11 cellular contexts compared by ENCODE assay signal in genomic region chr14:95488376-95489162, GRCh38. TPM values are rescaled to one million over a fixed set of nuclear protein-coding genes. Genes with fewer than 3 reads are reported as not detected.
A peak's percentile ranks its signal among the peaks of the same experiment; 100 is the strongest.
DNase-seq lines count a peak whose midpoint lies in the region; ATAC-seq and TF ChIP-seq lines count a peak whose summit lies in the region.
"Had no signal": no experiment of that assay in that cellular context is flagged by ENCODE, and none has a peak within 500 bp of the region (broad histone marks: within the 10 kb centered on the region; RNA-seq: fewer than 3 reads in every experiment).

No MANE protein-coding gene starts in this region.

- ATAC-seq in activated CD8-positive, alpha-beta T cell treated with anti-CD3 and anti-CD28 coated beads, Interleukin-2, amount 10 ng/mL, durations not matched to agents 7 days and 5 days = no peak
- ATAC-seq in activated CD8-positive, alpha-beta T cell treated with anti-CD3 and anti-CD28 coated beads for 36 hours = no peak
- no peak for ATAC-seq in HG02623 (IDR thresholded peaks at IDR 0.05; ENCODE audit: unreplicated experiment)
- ATAC-seq: activated T-cell treated with anti-CD3 and anti-CD28 coated beads, Interleukin-2, amount 50 U/mL, for 4 hours had no signal

- H3K27ac Mint-ChIP-seq in activated CD8-positive, alpha-beta T cell treated with anti-CD3 and anti-CD28 coated beads, Interleukin-2, amount 10 ng/mL, durations not matched to agents 7 days and 5 days = peak overlapping the region; percentile 52
- H3K27ac Mint-ChIP-seq in activated CD8-positive, alpha-beta T cell treated with anti-CD3 and anti-CD28 coated beads for 36 hours = no peak overlapping the region
- peak overlapping the region; percentile 85 for H3K27ac Mint-ChIP-seq in chondrocyte (ENCODE audit: unreplicated experiment)

- H3K36me3 ChIP-seq in thyroid gland (no peaks in the 10 kb centered on the region), WERI-Rb-1 (no peaks in the 10 kb centered on the region)

- TF ChIP-seq CTCF in activated CD8-positive, alpha-beta T cell treated with anti-CD3 and anti-CD28 coated beads for 36 hours (IDR thresholded peaks at IDR 0.05) = no peak
- TF ChIP-seq CTCF in chondrocyte (IDR thresholded peaks at IDR 0.05) = no peak
- TF ChIP-seq CTCF in thyroid gland (IDR thresholded peaks at IDR 0.05) = no peak
- no peak for TF ChIP-seq CTCF in WERI-Rb-1 (IDR thresholded peaks at IDR 0.05; ENCODE audit: low read depth, low read length)

- peaks cover 10 to 33% of the 10 kb centered on the region in 2 donors for H3K4me1 ChIP-seq in thyroid gland

- no peak for DNase-seq in activated CD8-positive, alpha-beta T cell treated with anti-CD3 and anti-CD28 coated beads, Interleukin-2, amount 10 ng/mL, durations not matched to agents 7 days and 5 days
- no peak for DNase-seq in activated CD8-positive, alpha-beta T cell treated with anti-CD3 and anti-CD28 coated beads for 36 hours
- no peak for DNase-seq in chondrocyte (ENCODE audit: low spot score)
- peak; percentile 72 for DNase-seq in midbrain (lab: John Stamatoyannopoulos, UW)
- peak; percentile 44 to 65 for DNase-seq in thyroid gland
- DNase-seq in WERI-Rb-1 = no peak
- no peak for DNase-seq in cortex of kidney (lab: John Stamatoyannopoulos, UW)
- DNase-seq: activated T-cell treated with anti-CD3 and anti-CD28 coated beads, Interleukin-2, amount 50 U/mL, for 4 hours; NCI-H526 treated with DMSO at 0.1 percent for 48 hours; T-helper 1 cell had no signal

- peaks cover 16% of the 10 kb centered on the region for H3K4me1 Mint-ChIP-seq in activated CD8-positive, alpha-beta T cell treated with anti-CD3 and anti-CD28 coated beads, Interleukin-2, amount 10 ng/mL, durations not matched to agents 7 days and 5 days (ENCODE audit: low read depth)
- H3K4me1 Mint-ChIP-seq in activated CD8-positive, alpha-beta T cell treated with anti-CD3 and anti-CD28 coated beads for 36 hours (ENCODE audit: low read depth) = peaks cover 44% of the 10 kb centered on the region
- H3K4me1 Mint-ChIP-seq in chondrocyte (ENCODE audit: low read depth) = peaks cover 59% of the 10 kb centered on the region

- no peak overlapping the region for H3K4me3 Mint-ChIP-seq in activated CD8-positive, alpha-beta T cell treated with anti-CD3 and anti-CD28 coated beads, Interleukin-2, amount 10 ng/mL, durations not matched to agents 7 days and 5 days
- no peak overlapping the region for H3K4me3 Mint-ChIP-seq in activated CD8-positive, alpha-beta T cell treated with anti-CD3 and anti-CD28 coated beads for 36 hours
- H3K4me3 Mint-ChIP-seq in chondrocyte (ENCODE audit: unreplicated experiment) = no peak overlapping the region
- H3K4me3 Mint-ChIP-seq: activated T-cell treated with anti-CD3 and anti-CD28 coated beads, Interleukin-2, amount 50 U/mL, for 4 hours had no signal

- peaks cover 38% of the 10 kb centered on the region for H3K36me3 Mint-ChIP-seq in activated CD8-positive, alpha-beta T cell treated with anti-CD3 and anti-CD28 coated beads, Interleukin-2, amount 10 ng/mL, durations not matched to agents 7 days and 5 days (ENCODE audit: low read depth)
- peaks cover 26% of the 10 kb centered on the region for H3K36me3 Mint-ChIP-seq in activated CD8-positive, alpha-beta T cell treated with anti-CD3 and anti-CD28 coated beads for 36 hours (ENCODE audit: low read depth)
- no peaks in the 10 kb centered on the region for H3K36me3 Mint-ChIP-seq in chondrocyte (ENCODE audit: low read depth)

- H3K27me3 ChIP-seq in thyroid gland = no peaks in the 10 kb centered on the region
- H3K27me3 ChIP-seq in WERI-Rb-1 (ENCODE audit: insufficient read depth, low read depth, severe bottlenecking) = no peaks in the 10 kb centered on the region

- no peak for TF ChIP-seq POLR2A in thyroid gland (IDR thresholded peaks at IDR 0.05)

- intact Hi-C loops in activated CD8-positive, alpha-beta T cell treated with anti-CD3 and anti-CD28 coated beads for 36 hours (cut with micrococcal nuclease) = no loop called here
- intact Hi-C loops in thyroid gland (cut with DNase I) = no loop called here

- POLR2A ChIA-PET in activated CD8-positive, alpha-beta T cell treated with anti-CD3 and anti-CD28 coated beads, Interleukin-2, amount 10 ng/mL, durations not matched to agents 7 days and 5 days (lab: Charles Lee) = no interaction called here
- POLR2A ChIA-PET in activated CD8-positive, alpha-beta T cell treated with anti-CD3 and anti-CD28 coated beads for 36 hours (lab: Charles Lee) = interaction anchor here (1.3 kb wide), 1 partner anchor 15 kb away, joined by 4 read pairs; no protein-coding TSS in a partner anchor

- no peaks in the 10 kb centered on the region for H3K27me3 Mint-ChIP-seq in activated CD8-positive, alpha-beta T cell treated with anti-CD3 and anti-CD28 coated beads, Interleukin-2, amount 10 ng/mL, durations not matched to agents 7 days and 5 days (ENCODE audit: low read depth)
- H3K27me3 Mint-ChIP-seq in activated CD8-positive, alpha-beta T cell treated with anti-CD3 and anti-CD28 coated beads for 36 hours = no peaks in the 10 kb centered on the region
- no peaks in the 10 kb centered on the region for H3K27me3 Mint-ChIP-seq in chondrocyte (ENCODE audit: low read depth)

- H3K27ac ChIP-seq in thyroid gland = peak overlapping the region; percentile 8 to 52 (median 8)
- H3K27ac ChIP-seq in WERI-Rb-1 = no peak overlapping the region

- no peak overlapping the region for H3K4me3 ChIP-seq in thyroid gland (replicated peaks in 1 of 3)
- H3K4me3 ChIP-seq in WERI-Rb-1 (ENCODE audit: low read depth, low read length) = no peak overlapping the region

- H3K9me3 ChIP-seq in thyroid gland (no peaks in the 10 kb centered on the region), WERI-Rb-1 (ENCODE audit: severe bottlenecking) (peaks cover 7% of the 10 kb centered on the region)

- CTCF ChIA-PET in activated CD8-positive, alpha-beta T cell treated with anti-CD3 and anti-CD28 coated beads, Interleukin-2, amount 10 ng/mL, durations not matched to agents 7 days and 5 days (lab: Charles Lee) = interaction anchor here (2.0 kb wide), 1 partner anchor 39 kb away, joined by 6 read pairs; no protein-coding TSS in a partner anchor
- CTCF ChIA-PET in activated CD8-positive, alpha-beta T cell treated with anti-CD3 and anti-CD28 coated beads for 36 hours (lab: Charles Lee) = interaction anchor here (0.8 to 1.3 kb wide), 2 partner anchors 38 to 46 kb away, joined by 3 read pairs; no protein-coding TSS in a partner anchor

- peaks cover 7% of the 10 kb centered on the region for H3K9me3 Mint-ChIP-seq in activated CD8-positive, alpha-beta T cell treated with anti-CD3 and anti-CD28 coated beads, Interleukin-2, amount 10 ng/mL, durations not matched to agents 7 days and 5 days (ENCODE audit: insufficient read depth)
- H3K9me3 Mint-ChIP-seq in activated CD8-positive, alpha-beta T cell treated with anti-CD3 and anti-CD28 coated beads for 36 hours = peaks cover 6% of the 10 kb centered on the region
- peaks cover 6% of the 10 kb centered on the region for H3K9me3 Mint-ChIP-seq in chondrocyte (ENCODE audit: low read depth)

- 67 to 79% methylated on average over 5 to 6 of the region's 6 CpGs for WGBS in thyroid gland, 2 donors

RNA-seq across cellular contexts. Expression of gene SYNE3, which starts 27.9 kb away (rescaled TPM):
- 10 to 100 TPM; 91.5 TPM for total RNA-seq in activated CD8-positive, alpha-beta T cell treated with anti-CD3 and anti-CD28 coated beads, Interleukin-2, amount 10 ng/mL, durations not matched to agents 7 days and 5 days
- total RNA-seq in activated CD8-positive, alpha-beta T cell treated with anti-CD3 and anti-CD28 coated beads for 36 hours = 10 to 100 TPM; 64.0 to 64.1 TPM
- total RNA-seq in chondrocyte (21.4 to 22.3 TPM (median 22.0 TPM) in 3 replicates), thyroid gland (10 to 100 TPM in 3 of 4 donors, 1 to 10 TPM in 1; 9.7 to 21.9 (median 17.6) TPM)

RNA-seq across cellular contexts. Expression of gene GLRX5, which starts 46.3 kb away (rescaled TPM):
- total RNA-seq in activated CD8-positive, alpha-beta T cell treated with anti-CD3 and anti-CD28 coated beads, Interleukin-2, amount 10 ng/mL, durations not matched to agents 7 days and 5 days = 10 to 100 TPM; 52.8 to 54.6 TPM
- 10 to 100 TPM; 47.3 to 47.8 TPM for total RNA-seq in activated CD8-positive, alpha-beta T cell treated with anti-CD3 and anti-CD28 coated beads for 36 hours
- 30.9 to 38.9 TPM (median 33.4 TPM) in 3 replicates for total RNA-seq in chondrocyte
- 10 to 100 TPM; 33.9 to 64.1 (median 41.3) TPM for total RNA-seq in thyroid gland

Comparison
In these comparisons a context has a peak if more than half of its experiments do, and no peak if none do; other contexts are left out.
1. DNase-seq: peak in midbrain (single experiment) and thyroid gland (2 of 2); none in activated CD8-positive, alpha-beta T cell treated with anti-CD3 and anti-CD28 coated beads, Interleukin-2, amount 10 ng/mL, durations not matched to agents 7 days and 5 days (single experiment), activated CD8-positive, alpha-beta T cell treated with anti-CD3 and anti-CD28 coated beads for 36 hours (single experiment), chondrocyte (single experiment), WERI-Rb-1 (single experiment) and cortex of kidney (single experiment).